ENCODE assay signal across 13 cellular contexts in genomic region chr7:50418526-50418925, GRCh38.
"Had no signal": no experiment of that assay in that cellular context is flagged by ENCODE, and none has a peak within 500 bp of the region (broad histone marks: within the 10 kb centered on the region; RNA-seq: fewer than 3 reads in every experiment).

No MANE protein-coding gene starts in this region.

- H3K36me3 ChIP-seq: cardiac muscle cell, prostate gland, stomach, suprapubic skin, tibial nerve, WERI-Rb-1 had no signal

- H2AFZ ChIP-seq: hepatocyte had no signal

- H3K9me3 Mint-ChIP-seq: activated naive CD8-positive, alpha-beta T cell treated with anti-CD3 and anti-CD28 coated beads, Interleukin-2, amount 50 U/mL, for 24 hours; natural killer cell; T-cell; T-helper 2 cell treated with Interferon-gamma antibody and Interleukin-4, amounts not matched to agents 5 μg/mL and 100 μg/mL, for 36 hours had no signal

- H3K27ac ChIP-seq: body of pancreas, cardiac muscle cell, hepatocyte, prostate gland, stomach, suprapubic skin, tibial nerve, WERI-Rb-1 had no signal

- H3K4me1 ChIP-seq: body of pancreas, prostate gland, tibial nerve had no signal

- H3K4me2 ChIP-seq: hepatocyte had no signal

- H3K27me3 Mint-ChIP-seq: activated naive CD8-positive, alpha-beta T cell treated with anti-CD3 and anti-CD28 coated beads, Interleukin-2, amount 50 U/mL, for 24 hours; T-cell had no signal

- H3K79me2 ChIP-seq: hepatocyte had no signal

- H3K27me3 ChIP-seq: body of pancreas, cardiac muscle cell, hepatocyte, stomach, suprapubic skin, tibial nerve had no signal

- H3K4me3 Mint-ChIP-seq: activated naive CD8-positive, alpha-beta T cell treated with anti-CD3 and anti-CD28 coated beads, Interleukin-2, amount 50 U/mL, for 24 hours; natural killer cell; T-cell; T-helper 2 cell treated with Interferon-gamma antibody and Interleukin-4, amounts not matched to agents 5 μg/mL and 100 μg/mL, for 36 hours had no signal

- H3K4me3 ChIP-seq: body of pancreas, cardiac muscle cell, hepatocyte, prostate gland, stomach, suprapubic skin, tibial nerve had no signal

- DNase-seq: cortex of kidney had no signal

- H3K36me3 Mint-ChIP-seq: natural killer cell, T-cell had no signal

- H3K27ac Mint-ChIP-seq: activated naive CD8-positive, alpha-beta T cell treated with anti-CD3 and anti-CD28 coated beads, Interleukin-2, amount 50 U/mL, for 24 hours; natural killer cell; T-cell; T-helper 2 cell treated with Interferon-gamma antibody and Interleukin-4, amounts not matched to agents 5 μg/mL and 100 μg/mL, for 36 hours had no signal

- H3K9me3 ChIP-seq: body of pancreas, prostate gland, stomach, suprapubic skin, tibial nerve had no signal
